ENCODE assay signal across 1 cellular context in the genomic region with DNA sequence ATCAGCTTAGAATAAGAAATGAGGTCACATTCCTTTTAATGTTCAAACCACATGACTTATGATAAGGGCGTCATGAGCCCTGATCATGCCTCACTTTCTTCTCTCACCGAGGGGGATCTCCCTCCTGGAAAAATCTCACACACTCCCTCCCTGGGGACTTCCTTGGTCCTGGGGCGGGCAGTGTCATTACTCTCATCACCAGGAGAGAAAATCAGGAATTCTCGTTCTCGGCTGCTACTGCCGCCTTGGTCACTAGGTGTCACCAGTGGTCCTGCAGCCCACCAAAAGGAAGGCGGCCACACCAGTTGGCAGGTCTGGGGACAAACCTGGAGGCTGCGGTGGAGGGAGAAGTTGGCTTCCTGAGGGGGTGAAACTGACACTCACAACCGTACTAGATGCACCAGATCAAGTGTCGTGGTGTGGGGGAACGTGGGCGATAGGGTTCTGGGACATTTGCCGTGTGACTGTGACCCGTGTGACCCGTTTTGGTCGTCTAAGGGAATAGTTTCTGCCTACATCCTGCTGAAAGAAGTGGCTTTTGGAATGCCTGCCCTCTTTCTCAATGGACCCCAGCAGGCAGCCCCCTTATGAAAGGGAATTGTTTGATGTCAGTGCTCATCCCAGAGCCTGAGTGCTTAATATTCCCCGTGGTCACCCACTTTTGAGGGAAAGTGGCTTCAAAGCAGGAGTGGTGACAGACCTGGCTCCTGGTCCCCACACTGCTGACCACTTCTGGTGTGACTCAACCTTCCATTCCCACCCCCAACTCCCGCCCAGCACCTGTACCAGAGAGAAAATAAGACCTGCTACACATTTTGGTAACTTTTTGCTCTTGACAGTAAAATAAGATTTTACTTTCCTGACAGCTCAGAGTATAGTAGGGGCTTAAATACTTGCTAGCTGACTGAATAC.
A peak's percentile ranks its signal among the peaks of the same experiment; 100 is the strongest.
TF ChIP-seq lines count a peak whose summit lies in the region.

No MANE protein-coding gene starts in this region.

TF ChIP-seq in HepG2, 621 proteins besides CTCF, POLR2A, EP300 and RAD21 (continued from another document):
- TF ChIP-seq ZMAT3 (CRISPR knock-in tag; conservative IDR thresholded peaks at IDR 0.05) (no peak), TARDBP (CRISPR knock-in tag; IDR thresholded peaks at IDR 0.05) (no peak), KDM5B (CRISPR knock-in tag; IDR thresholded peaks at IDR 0.05; ENCODE audit: borderline replicate concordance) (no peak), POGZ (CRISPR knock-in tag; IDR thresholded peaks at IDR 0.05) (no peak), ZKSCAN1 (IDR thresholded peaks at IDR 0.05; ENCODE audit: low read length) (no peak), SMC3 (IDR thresholded peaks at IDR 0.05; ENCODE audit: low read length) (peak; percentile 22), ZNF235 (CRISPR knock-in tag; IDR thresholded peaks at IDR 0.05; ENCODE audit: borderline replicate concordance) (no peak), ARNT (IDR thresholded peaks at IDR 0.05) (no peak), ZNF3 (CRISPR knock-in tag; IDR thresholded peaks at IDR 0.05) (no peak), SMYD3 (CRISPR knock-in tag; IDR thresholded peaks at IDR 0.05) (no peak), RFX3 (CRISPR knock-in tag; IDR thresholded peaks at IDR 0.05) (no peak), ZFYVE20 (CRISPR knock-in tag; IDR thresholded peaks at IDR 0.05; ENCODE audit: borderline replicate concordance, low read depth) (no peak), HNF4G (IDR thresholded peaks at IDR 0.05; ENCODE audit: borderline replicate concordance, low read depth, low read length) (no peak), HNF4G (CRISPR knock-in tag; IDR thresholded peaks at IDR 0.05; ENCODE audit: borderline replicate concordance, low read depth) (0 out of 2 replicates have a peak, but pooled peaks have one; percentile 41), ZBTB7B (CRISPR knock-in tag; IDR thresholded peaks at IDR 0.05) (peak; percentile 52; the same call in 1 of the 2 replicates), KLF9 (CRISPR knock-in tag; IDR thresholded peaks at IDR 0.05; ENCODE audit: low read depth) (no peak), ZNF180 (CRISPR knock-in tag; IDR thresholded peaks at IDR 0.05; ENCODE audit: borderline replicate concordance, low read depth) (no peak), CENPX (CRISPR knock-in tag; IDR thresholded peaks at IDR 0.05) (no peak), RXRA (CRISPR knock-in tag; IDR thresholded peaks at IDR 0.05) (no peak), POLR2G (IDR thresholded peaks at IDR 0.05; ENCODE audit: low read depth, low read length) (no peak), ZNF883 (CRISPR knock-in tag; IDR thresholded peaks at IDR 0.05; ENCODE audit: not compliant biosample characterization) (no peak), ZZZ3 (CRISPR knock-in tag; IDR thresholded peaks at IDR 0.05; ENCODE audit: borderline replicate concordance) (no peak), ZNF510 (CRISPR knock-in tag; IDR thresholded peaks at IDR 0.05; ENCODE audit: low read depth) (no peak), HOXA7 (CRISPR knock-in tag; IDR thresholded peaks at IDR 0.05) (no peak), ZNF234 (CRISPR knock-in tag; conservative IDR thresholded peaks at IDR 0.05) (no peak), SNAPC2 (CRISPR knock-in tag; IDR thresholded peaks at IDR 0.05) (no peak), ZFP36L2 (CRISPR knock-in tag; IDR thresholded peaks at IDR 0.05) (no peak), ZNF205 (CRISPR knock-in tag; IDR thresholded peaks at IDR 0.05) (no peak), ZNF274 (CRISPR knock-in tag; IDR thresholded peaks at IDR 0.05) (0 out of 2 replicates have a peak, but pooled peaks have one; percentile 24), BORCS8-MEF2B (CRISPR knock-in tag; IDR thresholded peaks at IDR 0.05) (peak; percentile 25; the same call in 1 of the 2 replicates), TEAD3 (CRISPR knock-in tag; optimal IDR thresholded peaks at IDR 0.05; ENCODE audit: borderline replicate concordance) (peak; percentile 12)
- TF ChIP-seq, protein P1, sequence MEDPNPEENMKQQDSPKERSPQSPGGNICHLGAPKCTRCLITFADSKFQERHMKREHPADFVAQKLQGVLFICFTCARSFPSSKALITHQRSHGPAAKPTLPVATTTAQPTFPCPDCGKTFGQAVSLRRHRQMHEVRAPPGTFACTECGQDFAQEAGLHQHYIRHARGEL (CRISPR knock-in tag; IDR thresholded peaks at IDR 0.05) = no peak
- TF ChIP-seq, protein P2, sequence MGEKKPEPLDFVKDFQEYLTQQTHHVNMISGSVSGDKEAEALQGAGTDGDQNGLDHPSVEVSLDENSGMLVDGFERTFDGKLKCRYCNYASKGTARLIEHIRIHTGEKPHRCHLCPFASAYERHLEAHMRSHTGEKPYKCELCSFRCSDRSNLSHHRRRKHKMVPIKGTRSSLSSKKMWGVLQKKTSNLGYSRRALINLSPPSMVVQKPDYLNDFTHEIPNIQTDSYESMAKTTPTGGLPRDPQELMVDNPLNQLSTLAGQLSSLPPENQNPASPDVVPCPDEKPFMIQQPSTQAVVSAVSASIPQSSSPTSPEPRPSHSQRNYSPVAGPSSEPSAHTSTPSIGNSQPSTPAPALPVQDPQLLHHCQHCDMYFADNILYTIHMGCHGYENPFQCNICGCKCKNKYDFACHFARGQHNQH (CRISPR knock-in tag; IDR thresholded peaks at IDR 0.05) = no peak
- TF ChIP-seq, protein P3, sequence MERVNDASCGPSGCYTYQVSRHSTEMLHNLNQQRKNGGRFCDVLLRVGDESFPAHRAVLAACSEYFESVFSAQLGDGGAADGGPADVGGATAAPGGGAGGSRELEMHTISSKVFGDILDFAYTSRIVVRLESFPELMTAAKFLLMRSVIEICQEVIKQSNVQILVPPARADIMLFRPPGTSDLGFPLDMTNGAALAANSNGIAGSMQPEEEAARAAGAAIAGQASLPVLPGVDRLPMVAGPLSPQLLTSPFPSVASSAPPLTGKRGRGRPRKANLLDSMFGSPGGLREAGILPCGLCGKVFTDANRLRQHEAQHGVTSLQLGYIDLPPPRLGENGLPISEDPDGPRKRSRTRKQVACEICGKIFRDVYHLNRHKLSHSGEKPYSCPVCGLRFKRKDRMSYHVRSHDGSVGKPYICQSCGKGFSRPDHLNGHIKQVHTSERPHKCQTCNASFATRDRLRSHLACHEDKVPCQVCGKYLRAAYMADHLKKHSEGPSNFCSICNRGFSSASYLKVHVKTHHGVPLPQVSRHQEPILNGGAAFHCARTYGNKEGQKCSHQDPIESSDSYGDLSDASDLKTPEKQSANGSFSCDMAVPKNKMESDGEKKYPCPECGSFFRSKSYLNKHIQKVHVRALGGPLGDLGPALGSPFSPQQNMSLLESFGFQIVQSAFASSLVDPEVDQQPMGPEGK (CRISPR knock-in tag; IDR thresholded peaks at IDR 0.05) = peak; percentile 24; the same call in 1 of the 2 replicates
- TF ChIP-seq, protein P4, sequence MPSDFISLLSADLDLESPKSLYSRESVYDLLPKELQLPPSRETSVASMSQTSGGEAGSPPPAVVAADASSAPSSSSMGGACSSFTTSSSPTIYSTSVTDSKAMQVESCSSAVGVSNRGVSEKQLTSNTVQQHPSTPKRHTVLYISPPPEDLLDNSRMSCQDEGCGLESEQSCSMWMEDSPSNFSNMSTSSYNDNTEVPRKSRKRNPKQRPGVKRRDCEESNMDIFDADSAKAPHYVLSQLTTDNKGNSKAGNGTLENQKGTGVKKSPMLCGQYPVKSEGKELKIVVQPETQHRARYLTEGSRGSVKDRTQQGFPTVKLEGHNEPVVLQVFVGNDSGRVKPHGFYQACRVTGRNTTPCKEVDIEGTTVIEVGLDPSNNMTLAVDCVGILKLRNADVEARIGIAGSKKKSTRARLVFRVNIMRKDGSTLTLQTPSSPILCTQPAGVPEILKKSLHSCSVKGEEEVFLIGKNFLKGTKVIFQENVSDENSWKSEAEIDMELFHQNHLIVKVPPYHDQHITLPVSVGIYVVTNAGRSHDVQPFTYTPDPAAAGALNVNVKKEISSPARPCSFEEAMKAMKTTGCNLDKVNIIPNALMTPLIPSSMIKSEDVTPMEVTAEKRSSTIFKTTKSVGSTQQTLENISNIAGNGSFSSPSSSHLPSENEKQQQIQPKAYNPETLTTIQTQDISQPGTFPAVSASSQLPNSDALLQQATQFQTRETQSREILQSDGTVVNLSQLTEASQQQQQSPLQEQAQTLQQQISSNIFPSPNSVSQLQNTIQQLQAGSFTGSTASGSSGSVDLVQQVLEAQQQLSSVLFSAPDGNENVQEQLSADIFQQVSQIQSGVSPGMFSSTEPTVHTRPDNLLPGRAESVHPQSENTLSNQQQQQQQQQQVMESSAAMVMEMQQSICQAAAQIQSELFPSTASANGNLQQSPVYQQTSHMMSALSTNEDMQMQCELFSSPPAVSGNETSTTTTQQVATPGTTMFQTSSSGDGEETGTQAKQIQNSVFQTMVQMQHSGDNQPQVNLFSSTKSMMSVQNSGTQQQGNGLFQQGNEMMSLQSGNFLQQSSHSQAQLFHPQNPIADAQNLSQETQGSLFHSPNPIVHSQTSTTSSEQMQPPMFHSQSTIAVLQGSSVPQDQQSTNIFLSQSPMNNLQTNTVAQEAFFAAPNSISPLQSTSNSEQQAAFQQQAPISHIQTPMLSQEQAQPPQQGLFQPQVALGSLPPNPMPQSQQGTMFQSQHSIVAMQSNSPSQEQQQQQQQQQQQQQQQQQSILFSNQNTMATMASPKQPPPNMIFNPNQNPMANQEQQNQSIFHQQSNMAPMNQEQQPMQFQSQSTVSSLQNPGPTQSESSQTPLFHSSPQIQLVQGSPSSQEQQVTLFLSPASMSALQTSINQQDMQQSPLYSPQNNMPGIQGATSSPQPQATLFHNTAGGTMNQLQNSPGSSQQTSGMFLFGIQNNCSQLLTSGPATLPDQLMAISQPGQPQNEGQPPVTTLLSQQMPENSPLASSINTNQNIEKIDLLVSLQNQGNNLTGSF (CRISPR knock-in tag; IDR thresholded peaks at IDR 0.05) = no peak
- TF ChIP-seq, protein P5, sequence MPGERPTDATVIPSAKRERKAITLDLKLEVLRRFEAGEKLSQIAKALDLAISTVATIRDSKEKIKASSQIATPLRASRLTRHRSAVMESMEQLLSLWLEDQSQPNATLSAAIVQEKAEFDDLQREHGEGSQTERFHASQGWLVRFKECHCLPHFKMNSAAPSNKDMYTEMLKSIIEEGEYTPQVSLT (CRISPR knock-in tag; IDR thresholded peaks at IDR 0.05; ENCODE audit: borderline replicate concordance, low read depth) = no peak
- TF ChIP-seq, protein P6, sequence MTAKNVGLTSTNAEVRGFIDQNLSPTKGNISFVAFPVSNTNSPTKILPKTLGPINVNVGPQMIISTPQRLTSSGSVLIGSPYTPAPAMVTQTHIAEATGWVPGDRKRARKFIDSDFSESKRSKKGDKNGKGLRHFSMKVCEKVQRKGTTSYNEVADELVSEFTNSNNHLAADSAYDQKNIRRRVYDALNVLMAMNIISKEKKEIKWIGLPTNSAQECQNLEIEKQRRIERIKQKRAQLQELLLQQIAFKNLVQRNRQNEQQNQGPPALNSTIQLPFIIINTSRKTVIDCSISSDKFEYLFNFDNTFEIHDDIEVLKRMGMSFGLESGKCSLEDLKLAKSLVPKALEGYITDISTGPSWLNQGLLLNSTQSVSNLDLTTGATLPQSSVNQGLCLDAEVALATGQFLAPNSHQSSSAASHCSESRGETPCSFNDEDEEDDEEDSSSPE (CRISPR knock-in tag; IDR thresholded peaks at IDR 0.05) = no peak
- TF ChIP-seq, protein P7, sequence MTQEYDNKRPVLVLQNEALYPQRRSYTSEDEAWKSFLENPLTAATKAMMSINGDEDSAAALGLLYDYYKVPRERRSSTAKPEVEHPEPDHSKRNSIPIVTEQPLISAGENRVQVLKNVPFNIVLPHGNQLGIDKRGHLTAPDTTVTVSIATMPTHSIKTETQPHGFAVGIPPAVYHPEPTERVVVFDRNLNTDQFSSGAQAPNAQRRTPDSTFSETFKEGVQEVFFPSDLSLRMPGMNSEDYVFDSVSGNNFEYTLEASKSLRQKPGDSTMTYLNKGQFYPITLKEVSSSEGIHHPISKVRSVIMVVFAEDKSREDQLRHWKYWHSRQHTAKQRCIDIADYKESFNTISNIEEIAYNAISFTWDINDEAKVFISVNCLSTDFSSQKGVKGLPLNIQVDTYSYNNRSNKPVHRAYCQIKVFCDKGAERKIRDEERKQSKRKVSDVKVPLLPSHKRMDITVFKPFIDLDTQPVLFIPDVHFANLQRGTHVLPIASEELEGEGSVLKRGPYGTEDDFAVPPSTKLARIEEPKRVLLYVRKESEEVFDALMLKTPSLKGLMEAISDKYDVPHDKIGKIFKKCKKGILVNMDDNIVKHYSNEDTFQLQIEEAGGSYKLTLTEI (CRISPR knock-in tag; conservative IDR thresholded peaks at IDR 0.05) = no peak
